In the genomic region with DNA sequence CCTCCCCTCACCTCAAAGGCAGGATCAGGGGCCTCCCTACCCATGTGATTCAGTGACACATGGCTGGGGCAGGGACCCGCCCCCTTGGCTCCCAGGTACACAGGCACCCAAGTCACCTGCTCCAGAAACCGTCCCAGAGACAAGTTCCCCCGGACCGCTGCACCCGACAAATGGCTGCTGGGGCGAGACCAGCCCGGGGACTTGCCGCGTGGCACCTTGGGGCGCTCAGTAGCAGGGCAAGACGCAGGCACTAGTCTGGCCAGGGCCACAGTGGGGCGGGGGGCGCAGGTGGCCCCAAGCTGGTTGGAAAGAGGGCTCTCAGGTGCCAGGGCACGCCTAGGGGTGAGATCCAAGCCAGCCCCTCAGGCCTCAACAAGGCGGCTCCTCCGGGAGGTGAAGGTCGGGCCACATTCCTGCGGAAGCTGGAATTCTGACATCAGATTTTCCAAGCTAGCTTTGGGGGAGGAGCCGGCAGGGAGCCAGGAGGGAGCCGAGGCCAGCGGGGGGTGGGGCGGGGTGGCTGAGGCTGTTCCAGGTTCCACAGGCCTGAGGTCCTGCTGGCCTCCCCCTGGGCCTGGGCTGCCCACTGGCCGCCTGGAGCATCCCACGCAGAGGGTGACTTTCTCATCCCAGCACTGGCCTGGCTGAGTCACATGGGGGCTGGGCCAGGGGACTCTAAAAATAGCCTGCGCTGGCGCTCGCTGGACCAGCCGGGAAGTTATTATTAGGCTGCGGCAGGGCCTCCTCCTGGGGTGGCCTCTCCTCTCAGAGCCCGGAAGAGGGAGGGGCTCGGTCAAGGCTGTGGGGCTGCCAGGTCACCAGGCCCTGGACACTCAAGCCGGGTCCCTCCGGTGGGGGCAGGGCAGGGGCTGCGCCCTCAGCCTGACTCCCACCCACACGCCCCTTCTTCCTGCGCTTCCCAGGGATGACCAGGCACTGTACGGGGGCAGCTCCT, we compare ENCODE assay signal across 1 cellular context.
TF ChIP-seq lines count a peak whose summit lies in the region.

No MANE protein-coding gene starts in this region.

TF ChIP-seq in HepG2, 621 proteins besides CTCF, POLR2A, EP300 and RAD21 (continued from another document and continues in another):
- TF ChIP-seq, protein P1, sequence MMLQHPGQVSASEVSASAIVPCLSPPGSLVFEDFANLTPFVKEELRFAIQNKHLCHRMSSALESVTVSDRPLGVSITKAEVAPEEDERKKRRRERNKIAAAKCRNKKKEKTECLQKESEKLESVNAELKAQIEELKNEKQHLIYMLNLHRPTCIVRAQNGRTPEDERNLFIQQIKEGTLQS (CRISPR knock-in tag; IDR thresholded peaks at IDR 0.05) = peak; percentile 31; the same call in 1 of the 2 replicates
- TF ChIP-seq POGZ (CRISPR knock-in tag; IDR thresholded peaks at IDR 0.05) = peak; percentile 39; the same call in 1 of the 2 replicates
- peak; percentile 51; the same call in 1 of the 2 replicates for TF ChIP-seq ZNF331 (CRISPR knock-in tag; IDR thresholded peaks at IDR 0.05)
- TF ChIP-seq, protein P2, sequence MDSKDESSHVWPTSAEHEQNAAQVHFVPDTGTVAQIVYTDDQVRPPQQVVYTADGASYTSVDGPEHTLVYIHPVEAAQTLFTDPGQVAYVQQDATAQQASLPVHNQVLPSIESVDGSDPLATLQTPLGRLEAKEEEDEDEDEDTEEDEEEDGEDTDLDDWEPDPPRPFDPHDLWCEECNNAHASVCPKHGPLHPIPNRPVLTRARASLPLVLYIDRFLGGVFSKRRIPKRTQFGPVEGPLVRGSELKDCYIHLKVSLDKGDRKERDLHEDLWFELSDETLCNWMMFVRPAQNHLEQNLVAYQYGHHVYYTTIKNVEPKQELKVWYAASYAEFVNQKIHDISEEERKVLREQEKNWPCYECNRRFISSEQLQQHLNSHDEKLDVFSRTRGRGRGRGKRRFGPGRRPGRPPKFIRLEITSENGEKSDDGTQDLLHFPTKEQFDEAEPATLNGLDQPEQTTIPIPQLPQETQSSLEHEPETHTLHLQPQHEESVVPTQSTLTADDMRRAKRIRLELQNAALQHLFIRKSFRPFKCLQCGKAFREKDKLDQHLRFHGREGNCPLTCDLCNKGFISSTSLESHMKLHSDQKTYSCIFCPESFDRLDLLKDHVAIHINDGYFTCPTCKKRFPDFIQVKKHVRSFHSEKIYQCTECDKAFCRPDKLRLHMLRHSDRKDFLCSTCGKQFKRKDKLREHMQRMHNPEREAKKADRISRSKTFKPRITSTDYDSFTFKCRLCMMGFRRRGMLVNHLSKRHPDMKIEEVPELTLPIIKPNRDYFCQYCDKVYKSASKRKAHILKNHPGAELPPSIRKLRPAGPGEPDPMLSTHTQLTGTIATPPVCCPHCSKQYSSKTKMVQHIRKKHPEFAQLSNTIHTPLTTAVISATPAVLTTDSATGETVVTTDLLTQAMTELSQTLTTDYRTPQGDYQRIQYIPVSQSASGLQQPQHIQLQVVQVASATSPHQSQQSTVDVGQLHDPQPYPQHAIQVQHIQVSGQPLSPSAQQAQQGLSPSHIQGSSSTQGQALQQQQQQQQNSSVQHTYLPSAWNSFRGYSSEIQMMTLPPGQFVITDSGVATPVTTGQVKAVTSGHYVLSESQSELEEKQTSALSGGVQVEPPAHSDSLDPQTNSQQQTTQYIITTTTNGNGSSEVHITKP (CRISPR knock-in tag; IDR thresholded peaks at IDR 0.05; ENCODE audit: low read depth) = peak; percentile 78
- TF ChIP-seq U2AF2 (IDR thresholded peaks at IDR 0.05; ENCODE audit: low read depth, low read length) = no peak
- 0 out of 2 replicates have a peak, but pooled peaks have one; percentile 9 for TF ChIP-seq NFKBIZ (CRISPR knock-in tag; IDR thresholded peaks at IDR 0.05)
- no peak for TF ChIP-seq ZNF883 (CRISPR knock-in tag; IDR thresholded peaks at IDR 0.05; ENCODE audit: not compliant biosample characterization)
- TF ChIP-seq ZNF431 (CRISPR knock-in tag; IDR thresholded peaks at IDR 0.05; ENCODE audit: borderline replicate concordance, low read depth) = no peak
- TF ChIP-seq ZNF205 (CRISPR knock-in tag; IDR thresholded peaks at IDR 0.05) = peak; percentile 33; the same call in 1 of the 2 replicates
- no peak for TF ChIP-seq SIX4 (CRISPR knock-in tag; IDR thresholded peaks at IDR 0.05)
- no peak for TF ChIP-seq ZNF460 (CRISPR knock-in tag; IDR thresholded peaks at IDR 0.05; ENCODE audit: borderline replicate concordance)
- no peak for TF ChIP-seq PPARG (CRISPR knock-in tag; conservative IDR thresholded peaks at IDR 0.05)
- no peak; the same call in 1 of the 2 replicates for TF ChIP-seq ZNF543 (CRISPR knock-in tag; IDR thresholded peaks at IDR 0.05)
- TF ChIP-seq ZBTB1 (CRISPR knock-in tag; IDR thresholded peaks at IDR 0.05; ENCODE audit: borderline replicate concordance) = no peak
- TF ChIP-seq DPF2 (CRISPR knock-in tag; IDR thresholded peaks at IDR 0.05; ENCODE audit: borderline replicate concordance, low read depth) = no peak
- no peak for TF ChIP-seq KLF11 (CRISPR knock-in tag; IDR thresholded peaks at IDR 0.05)
- TF ChIP-seq, protein P3, sequence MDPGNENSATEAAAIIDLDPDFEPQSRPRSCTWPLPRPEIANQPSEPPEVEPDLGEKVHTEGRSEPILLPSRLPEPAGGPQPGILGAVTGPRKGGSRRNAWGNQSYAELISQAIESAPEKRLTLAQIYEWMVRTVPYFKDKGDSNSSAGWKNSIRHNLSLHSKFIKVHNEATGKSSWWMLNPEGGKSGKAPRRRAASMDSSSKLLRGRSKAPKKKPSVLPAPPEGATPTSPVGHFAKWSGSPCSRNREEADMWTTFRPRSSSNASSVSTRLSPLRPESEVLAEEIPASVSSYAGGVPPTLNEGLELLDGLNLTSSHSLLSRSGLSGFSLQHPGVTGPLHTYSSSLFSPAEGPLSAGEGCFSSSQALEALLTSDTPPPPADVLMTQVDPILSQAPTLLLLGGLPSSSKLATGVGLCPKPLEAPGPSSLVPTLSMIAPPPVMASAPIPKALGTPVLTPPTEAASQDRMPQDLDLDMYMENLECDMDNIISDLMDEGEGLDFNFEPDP (CRISPR knock-in tag; conservative IDR thresholded peaks at IDR 0.05) = no peak
- TF ChIP-seq CENPX (CRISPR knock-in tag; IDR thresholded peaks at IDR 0.05) = no peak
- TF ChIP-seq KLF13 (CRISPR knock-in tag; IDR thresholded peaks at IDR 0.05) = no peak
- TF ChIP-seq AKAP8 (CRISPR knock-in tag; IDR thresholded peaks at IDR 0.05) = no peak
- no peak for TF ChIP-seq ZNF530 (CRISPR knock-in tag; IDR thresholded peaks at IDR 0.05; ENCODE audit: low read depth)
- 0 out of 2 replicates have a peak, but pooled peaks have one; percentile 56 for TF ChIP-seq ZNF501 (CRISPR knock-in tag; IDR thresholded peaks at IDR 0.05)
- TF ChIP-seq, protein P4, sequence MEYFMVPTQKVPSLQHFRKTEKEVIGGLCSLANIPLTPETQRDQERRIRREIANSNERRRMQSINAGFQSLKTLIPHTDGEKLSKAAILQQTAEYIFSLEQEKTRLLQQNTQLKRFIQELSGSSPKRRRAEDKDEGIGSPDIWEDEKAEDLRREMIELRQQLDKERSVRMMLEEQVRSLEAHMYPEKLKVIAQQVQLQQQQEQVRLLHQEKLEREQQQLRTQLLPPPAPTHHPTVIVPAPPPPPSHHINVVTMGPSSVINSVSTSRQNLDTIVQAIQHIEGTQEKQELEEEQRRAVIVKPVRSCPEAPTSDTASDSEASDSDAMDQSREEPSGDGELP (IDR thresholded peaks at IDR 0.05; ENCODE audit: borderline replicate concordance, low read depth) = 0 out of 2 replicates have a peak, but pooled peaks have one; percentile 5
- TF ChIP-seq ZFP36 (IDR thresholded peaks at IDR 0.05; ENCODE audit: borderline replicate concordance, low read depth, low read length, partially characterized antibody) = no peak
- TF ChIP-seq ZNF766 (CRISPR knock-in tag; IDR thresholded peaks at IDR 0.05; ENCODE audit: borderline replicate concordance) = no peak
- peak; percentile 77 for TF ChIP-seq CBFB (CRISPR knock-in tag; IDR thresholded peaks at IDR 0.05)
- TF ChIP-seq ZNF552 (CRISPR knock-in tag; IDR thresholded peaks at IDR 0.05; ENCODE audit: borderline replicate concordance) = no peak; the same call in 1 of the 2 replicates
- TF ChIP-seq, protein P5, sequence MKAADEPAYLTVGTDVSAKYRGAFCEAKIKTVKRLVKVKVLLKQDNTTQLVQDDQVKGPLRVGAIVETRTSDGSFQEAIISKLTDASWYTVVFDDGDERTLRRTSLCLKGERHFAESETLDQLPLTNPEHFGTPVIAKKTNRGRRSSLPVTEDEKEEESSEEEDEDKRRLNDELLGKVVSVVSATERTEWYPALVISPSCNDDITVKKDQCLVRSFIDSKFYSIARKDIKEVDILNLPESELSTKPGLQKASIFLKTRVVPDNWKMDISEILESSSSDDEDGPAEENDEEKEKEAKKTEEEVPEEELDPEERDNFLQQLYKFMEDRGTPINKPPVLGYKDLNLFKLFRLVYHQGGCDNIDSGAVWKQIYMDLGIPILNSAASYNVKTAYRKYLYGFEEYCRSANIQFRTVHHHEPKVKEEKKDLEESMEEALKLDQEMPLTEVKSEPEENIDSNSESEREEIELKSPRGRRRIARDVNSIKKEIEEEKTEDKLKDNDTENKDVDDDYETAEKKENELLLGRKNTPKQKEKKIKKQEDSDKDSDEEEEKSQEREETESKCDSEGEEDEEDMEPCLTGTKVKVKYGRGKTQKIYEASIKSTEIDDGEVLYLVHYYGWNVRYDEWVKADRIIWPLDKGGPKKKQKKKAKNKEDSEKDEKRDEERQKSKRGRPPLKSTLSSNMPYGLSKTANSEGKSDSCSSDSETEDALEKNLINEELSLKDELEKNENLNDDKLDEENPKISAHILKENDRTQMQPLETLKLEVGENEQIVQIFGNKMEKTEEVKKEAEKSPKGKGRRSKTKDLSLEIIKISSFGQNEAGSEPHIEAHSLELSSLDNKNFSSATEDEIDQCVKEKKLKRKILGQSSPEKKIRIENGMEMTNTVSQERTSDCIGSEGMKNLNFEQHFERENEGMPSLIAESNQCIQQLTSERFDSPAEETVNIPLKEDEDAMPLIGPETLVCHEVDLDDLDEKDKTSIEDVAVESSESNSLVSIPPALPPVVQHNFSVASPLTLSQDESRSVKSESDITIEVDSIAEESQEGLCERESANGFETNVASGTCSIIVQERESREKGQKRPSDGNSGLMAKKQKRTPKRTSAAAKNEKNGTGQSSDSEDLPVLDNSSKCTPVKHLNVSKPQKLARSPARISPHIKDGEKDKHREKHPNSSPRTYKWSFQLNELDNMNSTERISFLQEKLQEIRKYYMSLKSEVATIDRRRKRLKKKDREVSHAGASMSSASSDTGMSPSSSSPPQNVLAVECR (CRISPR knock-in tag; IDR thresholded peaks at IDR 0.05; ENCODE audit: borderline replicate concordance) = peak; percentile 52; the same call in 1 of the 2 replicates
- TF ChIP-seq ARID2 (CRISPR knock-in tag; IDR thresholded peaks at IDR 0.05; ENCODE audit: borderline replicate concordance) = no peak
- TF ChIP-seq ZNF747 (CRISPR knock-in tag; IDR thresholded peaks at IDR 0.05; ENCODE audit: borderline replicate concordance) = peak; percentile 49; the same call in 1 of the 2 replicates
- TF ChIP-seq, protein P6, sequence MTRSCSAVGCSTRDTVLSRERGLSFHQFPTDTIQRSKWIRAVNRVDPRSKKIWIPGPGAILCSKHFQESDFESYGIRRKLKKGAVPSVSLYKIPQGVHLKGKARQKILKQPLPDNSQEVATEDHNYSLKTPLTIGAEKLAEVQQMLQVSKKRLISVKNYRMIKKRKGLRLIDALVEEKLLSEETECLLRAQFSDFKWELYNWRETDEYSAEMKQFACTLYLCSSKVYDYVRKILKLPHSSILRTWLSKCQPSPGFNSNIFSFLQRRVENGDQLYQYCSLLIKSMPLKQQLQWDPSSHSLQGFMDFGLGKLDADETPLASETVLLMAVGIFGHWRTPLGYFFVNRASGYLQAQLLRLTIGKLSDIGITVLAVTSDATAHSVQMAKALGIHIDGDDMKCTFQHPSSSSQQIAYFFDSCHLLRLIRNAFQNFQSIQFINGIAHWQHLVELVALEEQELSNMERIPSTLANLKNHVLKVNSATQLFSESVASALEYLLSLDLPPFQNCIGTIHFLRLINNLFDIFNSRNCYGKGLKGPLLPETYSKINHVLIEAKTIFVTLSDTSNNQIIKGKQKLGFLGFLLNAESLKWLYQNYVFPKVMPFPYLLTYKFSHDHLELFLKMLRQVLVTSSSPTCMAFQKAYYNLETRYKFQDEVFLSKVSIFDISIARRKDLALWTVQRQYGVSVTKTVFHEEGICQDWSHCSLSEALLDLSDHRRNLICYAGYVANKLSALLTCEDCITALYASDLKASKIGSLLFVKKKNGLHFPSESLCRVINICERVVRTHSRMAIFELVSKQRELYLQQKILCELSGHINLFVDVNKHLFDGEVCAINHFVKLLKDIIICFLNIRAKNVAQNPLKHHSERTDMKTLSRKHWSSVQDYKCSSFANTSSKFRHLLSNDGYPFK (CRISPR knock-in tag; IDR thresholded peaks at IDR 0.05; ENCODE audit: borderline replicate concordance) = peak; percentile 30; the same call in 1 of the 2 replicates
- peak; percentile 86; the same call in 1 of the 2 replicates for TF ChIP-seq ZSCAN31 (CRISPR knock-in tag; IDR thresholded peaks at IDR 0.05; ENCODE audit: low read depth)
- no peak for TF ChIP-seq ZFP90 (CRISPR knock-in tag; IDR thresholded peaks at IDR 0.05; ENCODE audit: borderline replicate concordance)
- no peak for TF ChIP-seq PHF5A (CRISPR knock-in tag; IDR thresholded peaks at IDR 0.05; ENCODE audit: low read depth, unreplicated experiment)
- TF ChIP-seq FOSL1 (CRISPR knock-in tag; IDR thresholded peaks at IDR 0.05; ENCODE audit: borderline replicate concordance) = no peak
- peak; percentile 35; the same call in 1 of the 2 replicates for TF ChIP-seq ZNF788 (CRISPR knock-in tag; IDR thresholded peaks at IDR 0.05; ENCODE audit: borderline replicate concordance)
- no peak for TF ChIP-seq MAFG (CRISPR knock-in tag; IDR thresholded peaks at IDR 0.05)
- no peak for TF ChIP-seq ZNF790 (CRISPR knock-in tag; IDR thresholded peaks at IDR 0.05; ENCODE audit: borderline replicate concordance)
- no peak for TF ChIP-seq ZNF749 (CRISPR knock-in tag; IDR thresholded peaks at IDR 0.05; ENCODE audit: borderline replicate concordance)
- peak; percentile 81 for TF ChIP-seq NCOA2 (CRISPR knock-in tag; IDR thresholded peaks at IDR 0.05)
- TF ChIP-seq, protein P7, sequence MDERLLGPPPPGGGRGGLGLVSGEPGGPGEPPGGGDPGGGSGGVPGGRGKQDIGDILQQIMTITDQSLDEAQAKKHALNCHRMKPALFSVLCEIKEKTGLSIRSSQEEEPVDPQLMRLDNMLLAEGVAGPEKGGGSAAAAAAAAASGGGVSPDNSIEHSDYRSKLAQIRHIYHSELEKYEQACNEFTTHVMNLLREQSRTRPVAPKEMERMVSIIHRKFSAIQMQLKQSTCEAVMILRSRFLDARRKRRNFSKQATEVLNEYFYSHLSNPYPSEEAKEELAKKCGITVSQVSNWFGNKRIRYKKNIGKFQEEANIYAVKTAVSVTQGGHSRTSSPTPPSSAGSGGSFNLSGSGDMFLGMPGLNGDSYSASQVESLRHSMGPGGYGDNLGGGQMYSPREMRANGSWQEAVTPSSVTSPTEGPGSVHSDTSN (CRISPR knock-in tag; IDR thresholded peaks at IDR 0.05) = no peak
- TF ChIP-seq WIZ (CRISPR knock-in tag; IDR thresholded peaks at IDR 0.05) = no peak; the same call in 1 of the 2 replicates
- TF ChIP-seq, protein P8, sequence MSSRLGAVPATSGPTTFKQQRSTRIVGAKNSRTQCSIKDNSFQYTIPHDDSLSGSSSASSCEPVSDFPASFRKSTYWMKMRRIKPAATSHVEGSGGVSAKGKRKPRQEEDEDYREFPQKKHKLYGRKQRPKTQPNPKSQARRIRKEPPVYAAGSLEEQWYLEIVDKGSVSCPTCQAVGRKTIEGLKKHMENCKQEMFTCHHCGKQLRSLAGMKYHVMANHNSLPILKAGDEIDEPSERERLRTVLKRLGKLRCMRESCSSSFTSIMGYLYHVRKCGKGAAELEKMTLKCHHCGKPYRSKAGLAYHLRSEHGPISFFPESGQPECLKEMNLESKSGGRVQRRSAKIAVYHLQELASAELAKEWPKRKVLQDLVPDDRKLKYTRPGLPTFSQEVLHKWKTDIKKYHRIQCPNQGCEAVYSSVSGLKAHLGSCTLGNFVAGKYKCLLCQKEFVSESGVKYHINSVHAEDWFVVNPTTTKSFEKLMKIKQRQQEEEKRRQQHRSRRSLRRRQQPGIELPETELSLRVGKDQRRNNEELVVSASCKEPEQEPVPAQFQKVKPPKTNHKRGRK (CRISPR knock-in tag; IDR thresholded peaks at IDR 0.05) = no peak
